In the genomic region with DNA sequence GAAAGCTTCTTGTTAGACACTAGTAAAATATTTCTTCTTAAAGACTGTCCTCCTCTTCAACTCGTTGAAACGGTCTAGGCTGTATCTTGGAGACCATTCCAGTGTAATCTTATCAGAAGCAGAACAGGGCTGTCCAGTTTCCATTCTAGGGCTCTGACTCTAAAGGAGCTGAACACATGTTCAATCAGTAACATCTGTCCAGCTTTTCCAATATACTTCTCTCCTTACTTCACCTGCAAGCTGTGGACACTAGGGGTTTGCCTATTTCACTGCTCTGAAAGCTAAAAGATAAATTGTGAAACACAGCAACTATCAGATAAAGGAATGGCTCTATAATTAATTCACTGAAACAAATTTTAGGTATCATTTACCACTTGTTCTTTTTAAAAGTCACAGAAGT, we compare ENCODE assay signal across 31 cellular contexts.
"Had no signal": no experiment of that assay in that cellular context is flagged by ENCODE, and none has a peak within 500 bp of the region (broad histone marks: within the 10 kb centered on the region; RNA-seq: fewer than 3 reads in every experiment).

No MANE protein-coding gene starts in this region.

- DNase-seq: activated CD4-positive, alpha-beta memory T cell treated with anti-CD3 and anti-CD28 coated beads for 36 hours; activated CD4-positive, alpha-beta T cell treated with anti-CD3 and anti-CD28 coated beads for 4 hours; activated CD4-positive, alpha-beta T cell treated with anti-CD3 and anti-CD28 coated beads, Interleukin-2, amount 50 U/mL, for 1 hour; activated CD4-positive, CD25-positive, alpha-beta regulatory T cell treated with anti-CD3 and anti-CD28 coated beads, Interleukin-2, amount 50 U/mL, for 72 hours; activated CD8-positive, alpha-beta memory T cell treated with anti-CD3 and anti-CD28 coated beads, Interleukin-2, amount 50 U/mL, for 4 hours; activated effector memory CD4-positive, alpha-beta T cell treated with Interleukin-2 at 50 U/mL for 16 hours; activated naive CD4-positive, alpha-beta T cell treated with anti-CD3 and anti-CD28 coated beads, Interleukin-2, amount 10 ng/mL, durations not matched to agents 7 days and 5 days; activated naive CD8-positive, alpha-beta T cell treated with anti-CD3 and anti-CD28 coated beads, Interleukin-2, amount 50 U/mL, for 24 hours; activated T-cell treated with anti-CD3 and anti-CD28 coated beads, Interleukin-2, amount 50 U/mL, for 48 hours; anterior cingulate cortex; central memory CD4-positive, alpha-beta T cell; Karpas-422; KBM-7; NCI-H1048; NCI-H1105 treated with DMSO at 0.1 percent for 48 hours; NCI-H1436 treated with DMSO at 0.1 percent for 48 hours; NCI-H1694 treated with DMSO at 0.1 percent for 48 hours; NCI-H2029; NCI-H2227 treated with DMSO at 0.1 percent for 48 hours; NCI-H446; NCI-H510A treated with DMSO at 0.1 percent for 48 hours; NCI-H69; NK-92 treated with Interleukin-12 subunit alpha and Interleukin-12 subunit beta, amount 100 ng/mL, for 24 hours; Right ventricle myocardium superior; SW 1271; T-helper 1 cell; T-helper 2 cell; T-helper 9 cell had no signal

- H3K36me3 Mint-ChIP-seq: activated CD4-positive, alpha-beta memory T cell treated with anti-CD3 and anti-CD28 coated beads for 36 hours; activated naive CD4-positive, alpha-beta T cell treated with anti-CD3 and anti-CD28 coated beads, Interleukin-2, amount 10 ng/mL, durations not matched to agents 7 days and 5 days; activated naive CD8-positive, alpha-beta T cell; brain; WTC11 had no signal

- ATAC-seq: activated naive CD8-positive, alpha-beta T cell treated with anti-CD3 and anti-CD28 coated beads, Interleukin-2, amount 50 U/mL, for 24 hours; WTC11 had no signal

- H3K27me3 Mint-ChIP-seq: activated CD4-positive, alpha-beta memory T cell treated with anti-CD3 and anti-CD28 coated beads for 36 hours; activated naive CD4-positive, alpha-beta T cell treated with anti-CD3 and anti-CD28 coated beads, Interleukin-2, amount 10 ng/mL, durations not matched to agents 7 days and 5 days; activated naive CD8-positive, alpha-beta T cell; activated naive CD8-positive, alpha-beta T cell treated with anti-CD3 and anti-CD28 coated beads, Interleukin-2, amount 50 U/mL, for 24 hours had no signal

- H3K9me3 Mint-ChIP-seq: activated naive CD4-positive, alpha-beta T cell treated with anti-CD3 and anti-CD28 coated beads, Interleukin-2, amount 10 ng/mL, durations not matched to agents 7 days and 5 days; activated naive CD8-positive, alpha-beta T cell treated with anti-CD3 and anti-CD28 coated beads, Interleukin-2, amount 50 U/mL, for 24 hours had no signal

- H3K27ac Mint-ChIP-seq: activated CD4-positive, alpha-beta memory T cell treated with anti-CD3 and anti-CD28 coated beads for 36 hours; activated naive CD4-positive, alpha-beta T cell treated with anti-CD3 and anti-CD28 coated beads, Interleukin-2, amount 10 ng/mL, durations not matched to agents 7 days and 5 days; activated naive CD8-positive, alpha-beta T cell; activated naive CD8-positive, alpha-beta T cell treated with anti-CD3 and anti-CD28 coated beads, Interleukin-2, amount 50 U/mL, for 24 hours; brain; WTC11 had no signal

- H3K4me1 Mint-ChIP-seq: activated naive CD4-positive, alpha-beta T cell treated with anti-CD3 and anti-CD28 coated beads, Interleukin-2, amount 10 ng/mL, durations not matched to agents 7 days and 5 days; activated naive CD8-positive, alpha-beta T cell treated with anti-CD3 and anti-CD28 coated beads, Interleukin-2, amount 50 U/mL, for 24 hours; WTC11 had no signal

- H3K4me3 Mint-ChIP-seq: activated CD4-positive, alpha-beta memory T cell treated with anti-CD3 and anti-CD28 coated beads for 36 hours; activated naive CD4-positive, alpha-beta T cell treated with anti-CD3 and anti-CD28 coated beads, Interleukin-2, amount 10 ng/mL, durations not matched to agents 7 days and 5 days; activated naive CD8-positive, alpha-beta T cell; activated naive CD8-positive, alpha-beta T cell treated with anti-CD3 and anti-CD28 coated beads, Interleukin-2, amount 50 U/mL, for 24 hours; brain; WTC11 had no signal
